In the genomic region with DNA sequence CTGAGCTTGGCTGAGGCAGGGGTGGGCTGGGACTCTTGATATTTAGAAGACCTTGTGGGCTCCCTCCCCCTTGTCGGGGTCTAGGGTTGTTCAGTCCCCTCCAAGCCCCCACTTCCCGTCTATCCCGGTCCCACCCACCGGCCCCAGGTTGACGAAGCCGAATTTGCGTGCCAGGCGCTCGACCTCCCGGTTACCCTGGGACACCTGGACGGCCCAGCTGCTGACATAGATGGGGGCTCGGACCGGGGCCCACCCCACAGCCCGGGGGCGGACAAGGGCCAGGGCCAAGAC, we compare ENCODE assay signal across 8 cellular contexts. TPM values are rescaled to one million over a fixed set of nuclear protein-coding genes. Genes with fewer than 3 reads are reported as not detected.
A peak's percentile ranks its signal among the peaks of the same experiment; 100 is the strongest.
DNase-seq lines count a peak whose midpoint lies in the region; ATAC-seq and TF ChIP-seq lines count a peak whose summit lies in the region.

No MANE protein-coding gene starts in this region.

- CTCF ChIA-PET in mammary epithelial cell (lab: Charles Lee; ENCODE audit: low non-redundant PET), result no interaction called here

- peak overlapping the region; percentile 83 for H3K4me2 ChIP-seq in mammary epithelial cell (ENCODE audit: insufficient read depth, low read depth, low read length)

- no peaks in the 10 kb centered on the region for H3K79me2 ChIP-seq in mammary epithelial cell (ENCODE audit: insufficient read depth, low read length)

- WGBS in mammary epithelial cell (ENCODE audit: low coverage, missing lambda C conversion rate), result no CpG with 5 or more reads among the region's 15 CpGs

- no peaks in the 10 kb centered on the region for H3K9me3 ChIP-seq in mammary epithelial cell (replicated peaks; ENCODE audit: insufficient read depth, low read length)
- H3K9me3 ChIP-seq in mucosa of stomach (ENCODE audit: control insufficient read depth, low read length), result no peaks in the 10 kb centered on the region

- in situ Hi-C loops in mammary epithelial cell (cut with MboI; ENCODE audit: low sequenced_read_pairs in 2 of 2), result no loop called here

- H3K36me3 ChIP-seq in mammary epithelial cell (ENCODE audit: insufficient read depth, low read length) (no peaks in the 10 kb centered on the region), mucosa of stomach (ENCODE audit: control insufficient read depth, insufficient read depth, low read length) (no peaks in the 10 kb centered on the region)

- no TSS peak for BruUV-seq in mammary epithelial cell (replicated peaks; lab: Mats Ljungman, UMichigan)

- ATAC-seq in GM21737 (IDR thresholded peaks at IDR 0.05; ENCODE audit: unreplicated experiment) (no peak), HG03097 (IDR thresholded peaks at IDR 0.05; ENCODE audit: low FRiP score, unreplicated experiment) (no peak)

- H3K4me1 ChIP-seq in mammary epithelial cell (ENCODE audit: insufficient read depth, low read length) (peaks cover 13% of the 10 kb centered on the region), mucosa of stomach (ENCODE audit: control insufficient read depth, insufficient read depth, low read length) (peaks cover 16% of the 10 kb centered on the region)

- dilution Hi-C loops in mammary epithelial cell (cut with HindIII; ENCODE audit: low sequenced_read_pairs), result no loop called here

- H4K20me1 ChIP-seq in mammary epithelial cell (ENCODE audit: insufficient read depth, low read length), result no peaks in the 10 kb centered on the region

- intact Hi-C loops in mammary epithelial cell (cut with micrococcal nuclease), result loop anchor here (1.0 to 2.0 kb wide), 2 partner anchors 11 to 23 kb away; a partner anchor contains a TSS

- H3K4me3 ChIP-seq in HFF-Myc (replicated peaks; ENCODE audit: low read depth, low read length), result peak overlapping the region; percentile 39
- H3K4me3 ChIP-seq in mammary epithelial cell (replicated peaks in 1 of 3; ENCODE audit: insufficient read depth in 1 of 3, low read depth in 2 of 3, low read length in 3 of 3), result peak overlapping the region; percentile 53 to 70 (median 55)
- H3K4me3 ChIP-seq in mucosa of stomach (ENCODE audit: low read length), result peak overlapping the region; percentile 47

- H3K27me3 ChIP-seq in mammary epithelial cell (ENCODE audit: insufficient read depth, low read length), result no peaks in the 10 kb centered on the region
- peaks cover 7% of the 10 kb centered on the region for H3K27me3 ChIP-seq in mucosa of stomach (ENCODE audit: control insufficient read depth, insufficient read depth, low read length)

- H3K27ac ChIP-seq in 22Rv1 (peak overlapping the region; percentile 66), mammary epithelial cell (ENCODE audit: insufficient read depth, low read depth, low read length) (no peak overlapping the region)

- H2AFZ ChIP-seq in mammary epithelial cell (ENCODE audit: low read depth, low read length), result peak overlapping the region; percentile 97

- TF ChIP-seq CTCF in 22Rv1 (IDR thresholded peaks at IDR 0.05), result no peak
- no peak for TF ChIP-seq CTCF in HFF-Myc (IDR thresholded peaks at IDR 0.05; ENCODE audit: low read depth, low read length, missing control alignments)
- no peak for TF ChIP-seq CTCF in mammary epithelial cell (conservative IDR thresholded peaks at IDR 0.05 in 1 of 2, IDR thresholded peaks at IDR 0.05 in 1 of 2; ENCODE audit: extremely low read depth in 1 of 2, insufficient read depth in 1 of 2, low read depth in 1 of 2, low read length in 2 of 2)
- TF ChIP-seq CTCF in GM20000 (IDR thresholded peaks at IDR 0.05; ENCODE audit: extremely low read depth, missing control alignments), result no peak

- H3K9ac ChIP-seq in mammary epithelial cell (ENCODE audit: insufficient read depth, low read length), result no peak overlapping the region
- peak overlapping the region; percentile 74 for H3K9ac ChIP-seq in mucosa of stomach (ENCODE audit: low read length)

- DNase-seq in HFF-Myc (ENCODE audit: extremely low read depth, low read depth) (no peak), mammary epithelial cell (no peak), GM20000 (ENCODE audit: low spot score) (no peak), NOMO-1 treated with DMSO at 0.1 percent for 48 hours (lab: John Stamatoyannopoulos, UW; ENCODE audit: unreplicated experiment) (no peak)

RNA-seq across cellular contexts. Expression of a gene that starts 0.2 kb away (rescaled TPM):
- total RNA-seq in mammary epithelial cell, result 1 to 10 TPM; 1.0 to 3.5 TPM
- polyA plus RNA-seq in mammary epithelial cell, result 0.56 TPM
- not detected for polyA minus RNA-seq in mammary epithelial cell

RNA-seq across cellular contexts. Expression of a gene that starts 1.0 kb away (rescaled TPM):
- total RNA-seq in mammary epithelial cell, result 1 to 10 TPM; 1.7 to 2.4 TPM
- 1.2 TPM for polyA plus RNA-seq in mammary epithelial cell
- polyA minus RNA-seq in mammary epithelial cell, result not detected

RNA-seq across cellular contexts. Expression of a gene that starts 10.9 kb away (rescaled TPM):
- 10 to 100 TPM; 25.8 to 41.9 TPM for total RNA-seq in mammary epithelial cell
- polyA plus RNA-seq in mammary epithelial cell, result 22.2 TPM
- 9.1 TPM for polyA minus RNA-seq in mammary epithelial cell

RNA-seq across cellular contexts. Expression of a gene that starts 22.9 kb away (rescaled TPM):
- 10 to 100 TPM in 1 of 2 donors, 1 to 10 TPM in 1; 5.3 to 21.9 TPM for total RNA-seq in mammary epithelial cell
- 6.0 TPM for polyA plus RNA-seq in mammary epithelial cell
- polyA minus RNA-seq in mammary epithelial cell, result not detected

RNA-seq across cellular contexts. Expression of a gene that starts 33.9 kb away (rescaled TPM):
- not detected for total RNA-seq in mammary epithelial cell
- polyA plus RNA-seq in mammary epithelial cell, result not detected
- polyA minus RNA-seq in mammary epithelial cell, result not detected
